In the genomic region with DNA sequence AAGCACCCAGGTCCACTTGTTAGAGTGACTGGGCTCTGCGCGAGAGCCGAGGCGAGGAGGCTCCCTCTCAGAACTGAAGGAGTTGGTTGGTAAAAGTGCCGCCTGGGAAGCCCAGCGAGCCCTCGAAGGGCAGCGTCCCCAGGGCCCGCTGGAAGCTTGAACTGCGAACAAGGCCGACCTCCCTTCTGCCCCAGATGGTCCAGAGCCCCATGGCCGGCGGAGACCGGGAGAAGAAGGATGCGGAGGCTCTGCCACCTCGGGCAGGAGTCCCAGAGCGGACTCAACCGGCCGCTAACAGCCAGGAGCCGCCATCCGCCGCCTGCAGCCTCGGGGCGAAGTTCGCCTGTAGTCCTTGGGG, we compare ENCODE assay signal across 7 cellular contexts.
A peak's percentile ranks its signal among the peaks of the same experiment; 100 is the strongest.
DNase-seq lines count a peak whose midpoint lies in the region; ATAC-seq and TF ChIP-seq lines count a peak whose summit lies in the region.

No MANE protein-coding gene starts in this region.

- no peaks in the 10 kb centered on the region for H3K9me3 ChIP-seq in right cardiac atrium (ENCODE audit: control insufficient read depth, low read length)

- H3K27me3 Mint-ChIP-seq in T-cell = peaks cover 35 to 44% of the 10 kb centered on the region in 2 donors

- WGBS in right cardiac atrium = under 1% methylated on average over 25 of the region's 25 CpGs

- no peaks in the 10 kb centered on the region for H3K36me3 Mint-ChIP-seq in T-cell

- POLR2A ChIA-PET in T-cell (lab: Charles Lee) = no interaction called here

- peak overlapping the region; percentile 4 for H3K4me3 ChIP-seq in right cardiac atrium (ENCODE audit: low read length)
- peak overlapping the region in 6 of 7 experiments; percentile 6 to 47 (median 22) for H3K4me3 ChIP-seq in skin epidermis

- no peak overlapping the region for H3K27ac ChIP-seq in right cardiac atrium (ENCODE audit: low read length)
- peak overlapping the region in 4 of 21 experiments; percentile 12 to 76 (median 42) for H3K27ac ChIP-seq in skin epidermis

- peak overlapping the region; percentile 63 to 74 (median 73) for H3K4me3 Mint-ChIP-seq in T-cell

- CTCF ChIA-PET in T-cell (lab: Charles Lee) = no interaction called here

- peaks cover 25 to 27% (median 25%) of the 10 kb centered on the region in 3 donors for H3K4me1 Mint-ChIP-seq in T-cell

- intact Hi-C loops in right cardiac atrium (cut with DNase I) = no loop called here

- H3K9me3 Mint-ChIP-seq in T-cell = no peaks in the 10 kb centered on the region

- no peaks in the 10 kb centered on the region for H3K27me3 ChIP-seq in right cardiac atrium (ENCODE audit: control insufficient read depth, insufficient read depth)

- in situ Hi-C loops in GM13976 (cut with MboI; ENCODE audit: low sequenced_read_pairs, unreplicated experiment) = no loop called here

- no peak for TF ChIP-seq CTCF in GM13976 (IDR thresholded peaks at IDR 0.05; ENCODE audit: borderline replicate concordance, control extremely low read depth, extremely low read depth, insufficient read depth, missing control alignments)

- DNase-seq in GM13976 (ENCODE audit: low spot score) = peak; percentile 5
- no peak for DNase-seq in T-cell
- DNase-seq in right cardiac atrium = peak in 1 of 3 donors; percentile 12
- no peak for DNase-seq in NCI-H1436 treated with DMSO at 0.1 percent for 48 hours (lab: John Stamatoyannopoulos, UW)
- no peak for DNase-seq in NAMALWA (ENCODE audit: low spot score)

- no peak for ATAC-seq in T-cell (replicated peaks in 1 of 4)
- ATAC-seq in right cardiac atrium = no peak
- ATAC-seq in HG02852 (IDR thresholded peaks at IDR 0.05; ENCODE audit: unreplicated experiment) = no peak

- H3K27ac Mint-ChIP-seq in T-cell = no peak overlapping the region

- no peaks in the 10 kb centered on the region for H3K4me1 ChIP-seq in right cardiac atrium (ENCODE audit: control insufficient read depth, insufficient read depth, low read length)
